Comparison of ENCODE assay signal across 9 cellular contexts in the genomic region with DNA sequence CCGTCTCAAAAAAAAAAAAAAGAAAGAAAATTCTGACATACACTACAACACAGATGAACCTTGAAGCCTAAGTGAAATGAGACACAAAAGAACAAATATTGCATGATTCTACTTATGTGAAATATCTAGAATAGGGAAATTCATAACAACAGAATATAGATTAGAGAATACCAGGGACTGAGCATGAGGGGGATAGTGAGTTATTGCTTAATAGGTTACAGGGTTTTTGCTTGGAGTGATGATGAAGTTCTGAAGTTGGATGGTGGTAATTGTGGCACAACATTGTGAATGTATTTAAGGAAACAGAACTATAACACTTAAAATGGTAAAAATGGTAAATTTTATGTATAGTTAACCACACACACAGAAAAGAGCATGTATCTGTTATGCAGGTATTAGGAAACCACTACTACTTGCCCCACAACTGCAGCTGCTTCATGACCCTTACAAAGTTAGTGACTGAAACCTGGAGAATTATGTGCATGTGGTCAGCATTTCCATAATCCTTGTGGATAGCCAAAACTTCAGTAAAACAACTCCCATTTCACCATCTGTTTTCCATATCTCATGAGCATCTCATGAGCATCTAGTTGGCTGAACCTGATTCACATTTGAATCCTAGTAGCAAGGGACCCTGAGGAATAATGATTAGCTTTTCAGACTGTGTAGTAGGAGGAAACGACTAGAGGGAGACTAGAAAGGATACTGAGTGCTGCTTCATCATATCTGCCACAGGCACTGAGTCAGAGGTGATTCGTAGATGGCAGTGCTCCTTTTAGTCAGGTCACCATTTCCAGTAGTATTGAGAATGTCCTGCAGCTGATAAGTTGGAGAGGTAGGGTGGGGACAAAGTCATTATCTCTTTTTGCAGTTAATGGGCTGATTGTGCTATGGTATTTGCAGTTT. TPM values are rescaled to one million over a fixed set of nuclear protein-coding genes. Genes with fewer than 3 reads are reported as not detected.
A peak's percentile ranks its signal among the peaks of the same experiment; 100 is the strongest.
DNase-seq lines count a peak whose midpoint lies in the region; ATAC-seq and TF ChIP-seq lines count a peak whose summit lies in the region.
"Had no signal": no experiment of that assay in that cellular context is flagged by ENCODE, and none has a peak within 500 bp of the region (broad histone marks: within the 10 kb centered on the region; RNA-seq: fewer than 3 reads in every experiment).

No MANE protein-coding gene starts in this region.

- intact Hi-C loops in mucosa of descending colon (cut with DNase I, micrococcal nuclease), result no loop called here

- no peak for TF ChIP-seq CTCF in mucosa of descending colon (IDR thresholded peaks at IDR 0.05)
- TF ChIP-seq CTCF in GM20000 (IDR thresholded peaks at IDR 0.05; ENCODE audit: extremely low read depth, missing control alignments), result no peak

- peak; percentile 53 for ATAC-seq in HG03460 (IDR thresholded peaks at IDR 0.05; ENCODE audit: unreplicated experiment)
- ATAC-seq in mucosa of descending colon, result peak; percentile 53
- ATAC-seq in HG03354 (IDR thresholded peaks at IDR 0.05; ENCODE audit: poor library complexity, severe bottlenecking, unreplicated experiment), result no peak
- ATAC-seq in GM21528 (IDR thresholded peaks at IDR 0.05; ENCODE audit: low FRiP score, unreplicated experiment), result no peak

- no peaks in the 10 kb centered on the region for H3K36me3 ChIP-seq in mucosa of descending colon (ENCODE audit: low read depth)
- H3K36me3 ChIP-seq: upper lobe of left lung had no signal

- H3K4me1 ChIP-seq in mucosa of descending colon (ENCODE audit: low read depth), result peaks cover 11% of the 10 kb centered on the region

- H3K9me3 ChIP-seq in mucosa of descending colon, result no peaks in the 10 kb centered on the region
- H3K9me3 ChIP-seq: upper lobe of left lung had no signal

- no peak overlapping the region for H3K4me3 ChIP-seq in mucosa of descending colon
- H3K4me3 ChIP-seq: upper lobe of left lung had no signal

- DNase-seq in EH (ENCODE audit: low read depth), result peak; percentile 57
- DNase-seq in activated naive CD4-positive, alpha-beta T cell treated with anti-CD3 and anti-CD28 coated beads, Interleukin-2, amount 50 U/mL, for 16 hours, result peak; percentile 19
- no peak for DNase-seq in mucosa of descending colon
- DNase-seq in GM20000 (ENCODE audit: low spot score), result no peak
- no peak for DNase-seq in NCI-H146 treated with DMSO at 0.1 percent for 48 hours (lab: John Stamatoyannopoulos, UW; ENCODE audit: unreplicated experiment)
- DNase-seq: upper lobe of left lung had no signal

RNA-seq across cellular contexts. Expression of a gene that starts 26.3 kb away (rescaled TPM):
- 10 to 100 TPM; 12.1 to 26.6 (median 13.6) TPM for total RNA-seq in mucosa of descending colon

Comparison
In these comparisons a context has a peak if more than half of its experiments do, and no peak if none do; other contexts are left out.
1. DNase-seq: peak in EH (single experiment) and activated naive CD4-positive, alpha-beta T cell treated with anti-CD3 and anti-CD28 coated beads, Interleukin-2, amount 50 U/mL, for 16 hours (single experiment); none in mucosa of descending colon (0 of 3), GM20000 (single experiment) and NCI-H146 treated with DMSO at 0.1 percent for 48 hours (single experiment).
2. ATAC-seq: peak in HG03460 (single experiment) and mucosa of descending colon (single experiment); none in HG03354 (single experiment) and GM21528 (single experiment).